ENCODE assay signal across 9 cellular contexts in genomic region chr22:30277547-30278344, GRCh38. TPM values are rescaled to one million over a fixed set of nuclear protein-coding genes. Genes with fewer than 3 reads are reported as not detected.
DNase-seq lines count a peak whose midpoint lies in the region; ATAC-seq and TF ChIP-seq lines count a peak whose summit lies in the region.
"Had no signal": no experiment of that assay in that cellular context is flagged by ENCODE, and none has a peak within 500 bp of the region (broad histone marks: within the 10 kb centered on the region; RNA-seq: fewer than 3 reads in every experiment).

No MANE protein-coding gene starts in this region.

- H3K27me3 ChIP-seq in hepatocyte (no peaks in the 10 kb centered on the region), transverse colon (no peaks in the 10 kb centered on the region)

- intact Hi-C loops in transverse colon (cut with DNase I; ENCODE audit: low total_unique reads): no loop called here

- H3K27ac ChIP-seq in hepatocyte (peak overlapping the region; percentile 82), transverse colon (peak overlapping the region; percentile 36 to 62 (median 54))
- H3K27ac ChIP-seq: 22Rv1 had no signal

- peaks cover 7% of the 10 kb centered on the region for H3K4me1 ChIP-seq in hepatocyte (ENCODE audit: insufficient read depth)
- H3K4me1 ChIP-seq in transverse colon: peaks cover 6 to 14% (median 9%) of the 10 kb centered on the region in 4 donors

- TF ChIP-seq EP300 in transverse colon (IDR thresholded peaks at IDR 0.05; ENCODE audit: low read depth): no peak

- no peaks in the 10 kb centered on the region for H3K36me3 ChIP-seq in hepatocyte (replicated peaks; ENCODE audit: insufficient read depth, low read depth)
- no peaks in the 10 kb centered on the region for H3K36me3 ChIP-seq in transverse colon

- TF ChIP-seq CTCF in hepatocyte (IDR thresholded peaks at IDR 0.05; ENCODE audit: poor library complexity): no peak
- TF ChIP-seq CTCF in transverse colon (IDR thresholded peaks at IDR 0.05): no peak

- H3K9me3 ChIP-seq in hepatocyte (ENCODE audit: low read depth): no peaks in the 10 kb centered on the region
- H3K9me3 ChIP-seq in transverse colon: no peaks in the 10 kb centered on the region

- H3K4me3 ChIP-seq in hepatocyte (no peak overlapping the region), transverse colon (no peak overlapping the region)

- H3K79me2 ChIP-seq in hepatocyte: no peaks in the 10 kb centered on the region

- no peaks in the 10 kb centered on the region for H3K9me2 ChIP-seq in hepatocyte (replicated peaks; ENCODE audit: insufficient read depth)

- no peaks in the 10 kb centered on the region for H4K20me1 ChIP-seq in hepatocyte (ENCODE audit: insufficient read depth, poor library complexity, severe bottlenecking)

- H3K4me2 ChIP-seq in hepatocyte: peak overlapping the region; percentile 63

- no peak for TF ChIP-seq POLR2A in transverse colon (IDR thresholded peaks at IDR 0.05)

- no peak overlapping the region for H2AFZ ChIP-seq in hepatocyte

- in situ Hi-C loops in transverse colon (cut with MboI; ENCODE audit: low pct_ligation_motif_present in 1 of 4, low pct_unique_long_range_greater_than_20kb in 1 of 4, low sequenced_read_pairs in 3 of 4): loop anchor here in 1 of 4 donors (25.0 kb wide), 1 partner anchor 110 kb away; the partner anchor contains the start of genes RNF215 and SEC14L2

- WGBS in hepatocyte (ENCODE audit: low lambda C conversion rate, missing lambda C conversion rate): 60% methylated on average over 14 of the region's 14 CpGs
- 50 to 60% methylated on average over 4 to 14 of the region's 14 CpGs for WGBS in transverse colon (ENCODE audit: low coverage in 1 of 2), 2 donors

- ATAC-seq in HG02973 (IDR thresholded peaks at IDR 0.05; ENCODE audit: unreplicated experiment): no peak

- DNase-seq in DMS 273 (lab: John Stamatoyannopoulos, UW; ENCODE audit: unreplicated experiment) (peak; percentile 29), DMS 273 treated with DMSO at 0.1 percent for 48 hours (lab: John Stamatoyannopoulos, UW) (no peak), amniotic epithelial cell (ENCODE audit: low read depth) (peak; percentile 81), hepatocyte (ENCODE audit: low spot score) (peak; percentile 68), transverse colon (no peak)
- no peak for DNase-seq in activated T-cell treated with anti-CD3 and anti-CD28 coated beads, Interleukin-2, amount 50 U/mL, for 1 hour
- DNase-seq in central memory CD4-positive, alpha-beta T cell: no peak

RNA-seq across cellular contexts. Expression of gene OSM, which starts 11.1 kb away (rescaled TPM):
- 0.48 and 1.5 TPM in 2 replicates for total RNA-seq in hepatocyte
- polyA plus RNA-seq in hepatocyte: not detected in 2 replicates
- total RNA-seq in transverse colon: not detected

RNA-seq across cellular contexts. Expression of gene CASTOR1, which starts 11.6 kb away (rescaled TPM):
- total RNA-seq in hepatocyte: 30.9 and 48.0 TPM in 2 replicates
- polyA plus RNA-seq in hepatocyte: 43.5 and 53.5 TPM in 2 replicates
- 1 to 10 TPM in 2 of 4 donors, not detected in 2; 5.6 to 6.8 TPM for total RNA-seq in transverse colon

RNA-seq across cellular contexts. Expression of gene LIF, which starts 31.2 kb away (rescaled TPM):
- total RNA-seq in hepatocyte (13.4 and 21.1 TPM in 2 replicates), transverse colon (1 to 10 TPM; 4.0 to 5.2 (median 4.4) TPM)
- polyA plus RNA-seq in hepatocyte: 8.2 and 14.8 TPM in 2 replicates

RNA-seq across cellular contexts. Expression of gene TBC1D10A, which starts 49.0 kb away (rescaled TPM):
- 15.7 and 23.4 TPM in 2 replicates for total RNA-seq in hepatocyte
- 38.7 and 39.9 TPM in 2 replicates for polyA plus RNA-seq in hepatocyte
- total RNA-seq in transverse colon: 10 to 100 TPM; 27.9 to 72.2 (median 45.7) TPM

Comparison
In these comparisons a context has a peak if more than half of its experiments do, and no peak if none do; other contexts are left out.
1. DNase-seq: peak in DMS 273 (single experiment), amniotic epithelial cell (single experiment) and hepatocyte (single experiment); none in DMS 273 treated with DMSO at 0.1 percent for 48 hours (single experiment), transverse colon (single experiment), activated T-cell treated with anti-CD3 and anti-CD28 coated beads, Interleukin-2, amount 50 U/mL, for 1 hour (single experiment) and central memory CD4-positive, alpha-beta T cell (single experiment).